Comparison of ENCODE assay signal across 2 cellular contexts in genomic region chr5:176515396-176515795, GRCh38.
TF ChIP-seq lines count a peak whose summit lies in the region.

No MANE protein-coding gene starts in this region.

TF ChIP-seq in HEK293, 187 proteins besides CTCF, POLR2A, EP300 and RAD21:
- TF ChIP-seq ZBTB26 (tag by site-specific recombination; optimal IDR thresholded peaks at IDR 0.05), result no peak
- no peak for TF ChIP-seq ZNF350 (tag by site-specific recombination; IDR thresholded peaks at IDR 0.05)
- peak; percentile 64 for TF ChIP-seq ZSCAN4 (tag by site-specific recombination; IDR thresholded peaks at IDR 0.05)
- no peak for TF ChIP-seq ZNF571 (tag by site-specific recombination; IDR thresholded peaks at IDR 0.05)
- TF ChIP-seq ZNF26 (tag by site-specific recombination; IDR thresholded peaks at IDR 0.05), result no peak
- no peak for TF ChIP-seq ZNF169 (tag by site-specific recombination; IDR thresholded peaks at IDR 0.05)
TF ChIP-seq in HEK293: peak in this region for 1.

TF ChIP-seq in GM12878, 131 proteins besides CTCF, POLR2A, EP300 and RAD21:
- TF ChIP-seq RUNX3 (IDR thresholded peaks at IDR 0.05; ENCODE audit: low read length) (0 out of 2 replicates have a peak, but pooled peaks have one; percentile 6), SMC3 (IDR thresholded peaks at IDR 0.05; ENCODE audit: borderline replicate concordance, low read length) (no peak), TCF7 (IDR thresholded peaks at IDR 0.05; ENCODE audit: borderline replicate concordance) (no peak)
